8 cellular contexts compared by ENCODE assay signal in genomic region chr4:49147143-49147542, GRCh38.
DNase-seq lines count a peak whose midpoint lies in the region; ATAC-seq and TF ChIP-seq lines count a peak whose summit lies in the region.
"Not testable (repeated sequence)": the region's sequence is repeated elsewhere in the genome, so short reads cannot be mapped to it uniquely, and the experiment has no call there.

No MANE protein-coding gene starts in this region.

- POLR2A ChIA-PET in CD8-positive, alpha-beta T cell (lab: Charles Lee); WTC11 (lab: Charles Lee): not testable (repeated sequence)

- H3K36me3 ChIP-seq in CD8-positive, alpha-beta T cell (ENCODE audit: insufficient read depth, low read length); psoas muscle (ENCODE audit: insufficient read depth in 1 of 2, low read depth in 1 of 2): not testable (repeated sequence)

- H3K9me3 ChIP-seq in CD8-positive, alpha-beta T cell (ENCODE audit: low read length): peaks cover 23% of the 10 kb centered on the region
- H3K9me3 ChIP-seq in psoas muscle: peaks cover 20% of the 10 kb centered on the region

- peaks cover 57% of the 10 kb centered on the region for H3K9me3 Mint-ChIP-seq in CD8-positive, alpha-beta T cell
- peaks cover 85% of the 10 kb centered on the region for H3K9me3 Mint-ChIP-seq in WTC11

- not testable (repeated sequence) for DNase-seq in CD8-positive, alpha-beta T cell; WTC11 (ENCODE audit: low spot score); Right ventricle myocardium inferior (ENCODE audit: missing footprints); psoas muscle

- CTCF ChIA-PET in CD8-positive, alpha-beta T cell (lab: Charles Lee); WTC11 (lab: Charles Lee): not testable (repeated sequence)

- not testable (repeated sequence) for H3K27me3 ChIP-seq in CD8-positive, alpha-beta T cell (ENCODE audit: insufficient read depth, low read length); psoas muscle (ENCODE audit: insufficient read depth in 3 of 3, low read length in 2 of 3)

- H3K4me3 ChIP-seq in CD8-positive, alpha-beta T cell (ENCODE audit: low read depth, low read length); psoas muscle: not testable (repeated sequence)

- not testable (repeated sequence) for H3K4me3 Mint-ChIP-seq in CD8-positive, alpha-beta T cell; WTC11

- H3K36me3 Mint-ChIP-seq in CD8-positive, alpha-beta T cell: peaks cover 39% of the 10 kb centered on the region
- peaks cover 96% of the 10 kb centered on the region for H3K36me3 Mint-ChIP-seq in WTC11

- intact Hi-C loops in CD8-positive, alpha-beta T cell (cut with DNase I, micrococcal nuclease); Right ventricle myocardium inferior (cut with DNase I); psoas muscle (cut with DNase I): not testable (repeated sequence)

- not testable (repeated sequence) for TF ChIP-seq CTCF in CD8-positive, alpha-beta T cell (IDR thresholded peaks at IDR 0.05); WTC11 (IDR thresholded peaks at IDR 0.05); psoas muscle (IDR thresholded peaks at IDR 0.05)

- H3K27me3 Mint-ChIP-seq in CD8-positive, alpha-beta T cell (ENCODE audit: low read depth): not testable (repeated sequence)
- H3K27me3 Mint-ChIP-seq in WTC11 (ENCODE audit: low read depth): peaks cover 75% of the 10 kb centered on the region

- not testable (repeated sequence) for H3K27ac ChIP-seq in CD8-positive, alpha-beta T cell (ENCODE audit: low read depth, low read length); psoas muscle

- H3K27ac Mint-ChIP-seq in CD8-positive, alpha-beta T cell; WTC11: not testable (repeated sequence)

- H3K4me1 Mint-ChIP-seq in CD8-positive, alpha-beta T cell (ENCODE audit: low read depth); WTC11: not testable (repeated sequence)

- ATAC-seq in CD8-positive, alpha-beta T cell: peak; percentile 43
- ATAC-seq in GM19324 (IDR thresholded peaks at IDR 0.05; ENCODE audit: low FRiP score, unreplicated experiment): peak; percentile 62
- ATAC-seq in GM21576 (IDR thresholded peaks at IDR 0.05; ENCODE audit: unreplicated experiment): peak; percentile 42
- ATAC-seq in HG02938 (IDR thresholded peaks at IDR 0.05; ENCODE audit: unreplicated experiment): peak; percentile 52
- ATAC-seq in HG03378 (IDR thresholded peaks at IDR 0.05; ENCODE audit: unreplicated experiment): peak; percentile 67
- ATAC-seq in WTC11: peak; percentile 43
- ATAC-seq in Right ventricle myocardium inferior: peak; percentile 72
- ATAC-seq in psoas muscle: peak; percentile 65 to 74 (median 67)

- WGBS in psoas muscle, 3 donors: 64 to 72% (median 70%) methylated on average over 7 of the region's 7 CpGs

- H3K4me1 ChIP-seq in CD8-positive, alpha-beta T cell (ENCODE audit: insufficient read depth, low read length); psoas muscle: not testable (repeated sequence)
